ENCODE assay signal across 18 cellular contexts in genomic region chr4:120293341-120293740, GRCh38.
DNase-seq lines count a peak whose midpoint lies in the region; ATAC-seq and TF ChIP-seq lines count a peak whose summit lies in the region.
"Had no signal": no experiment of that assay in that cellular context is flagged by ENCODE, and none has a peak within 500 bp of the region (broad histone marks: within the 10 kb centered on the region; RNA-seq: fewer than 3 reads in every experiment).

No MANE protein-coding gene starts in this region.

- no peak for TF ChIP-seq CTCF in choroid plexus epithelial cell (conservative IDR thresholded peaks at IDR 0.05; ENCODE audit: low read depth, low read length)

- DNase-seq in LHCN-M2 (ENCODE audit: low read depth) (peak; percentile 12), choroid plexus epithelial cell (ENCODE audit: low read depth) (peak; percentile 18), fibroblast of the conjunctiva (ENCODE audit: low read depth) (peak; percentile 93), smooth muscle cell of the brain vasculature (ENCODE audit: low read depth, low spot score) (peak; percentile 29), ecto neural progenitor cell (ENCODE audit: low spot score) (no peak), NCI-H748 treated with DMSO at 0.1 percent for 48 hours (lab: John Stamatoyannopoulos, UW) (no peak)
- DNase-seq: CD8-positive, alpha-beta T cell; HCEC 1CT; MV-4-11; NCI-H1417 treated with DMSO at 0.1 percent for 48 hours; NCI-H1930; NCI-H2171; NCI-H774; PC-9; SJCRH30 had no signal

- no peak overlapping the region for H3K4me3 ChIP-seq in choroid plexus epithelial cell (ENCODE audit: low read depth, low read length)
- H3K4me3 ChIP-seq: BLaER1, PC-9, SJCRH30 had no signal

- no peak for ATAC-seq in GM21529 (IDR thresholded peaks at IDR 0.05; ENCODE audit: unreplicated experiment)
- ATAC-seq in HG02970 (IDR thresholded peaks at IDR 0.05; ENCODE audit: low FRiP score, unreplicated experiment) = no peak
- ATAC-seq: CD8-positive, alpha-beta T cell had no signal

Comparison
In these comparisons a context has a peak if more than half of its experiments do, and no peak if none do; other contexts are left out.
1. DNase-seq: peak in LHCN-M2 (single experiment), choroid plexus epithelial cell (single experiment), fibroblast of the conjunctiva (single experiment) and smooth muscle cell of the brain vasculature (single experiment); none in ecto neural progenitor cell (single experiment) and NCI-H748 treated with DMSO at 0.1 percent for 48 hours (single experiment).